Comparison of ENCODE assay signal across 23 cellular contexts in genomic region chr5:7435503-7435902, GRCh38. TPM values are rescaled to one million over a fixed set of nuclear protein-coding genes. Genes with fewer than 3 reads are reported as not detected.
DNase-seq lines count a peak whose midpoint lies in the region; ATAC-seq and TF ChIP-seq lines count a peak whose summit lies in the region.
"Had no signal": no experiment of that assay in that cellular context is flagged by ENCODE, and none has a peak within 500 bp of the region (broad histone marks: within the 10 kb centered on the region; RNA-seq: fewer than 3 reads in every experiment).

No MANE protein-coding gene starts in this region.

- H3K4me1 Mint-ChIP-seq in WTC11 = peaks cover 52% of the 10 kb centered on the region
- H3K4me1 Mint-ChIP-seq: CD14-positive monocyte; CD8-positive, alpha-beta memory T cell had no signal

- peaks cover 56% of the 10 kb centered on the region for H3K36me3 Mint-ChIP-seq in WTC11
- H3K36me3 Mint-ChIP-seq: CD14-positive monocyte; CD8-positive, alpha-beta memory T cell had no signal

- POLR2A ChIA-PET in WTC11 (lab: Charles Lee) = no interaction called here

- no peaks in the 10 kb centered on the region for H3K9me3 ChIP-seq in psoas muscle
- H3K9me3 ChIP-seq: A549; BLaER1 treated with 17β-estradiol and CSF1 and Interleukin-3, amounts not matched to agents 10 nM and 100 nM had no signal

- peaks cover 9% of the 10 kb centered on the region for H3K9me3 Mint-ChIP-seq in WTC11

- TF ChIP-seq CTCF in WTC11 (IDR thresholded peaks at IDR 0.05) (no peak), dorsolateral prefrontal cortex (IDR thresholded peaks at IDR 0.05 in 54 of 56, conservative IDR thresholded peaks at IDR 0.05 in 2 of 56; ENCODE audit: low read depth in 1 of 56, partially characterized antibody in 56 of 56) (no peak), psoas muscle (IDR thresholded peaks at IDR 0.05) (no peak)

- CTCF ChIA-PET in WTC11 (lab: Charles Lee) = interaction anchor here (1.1 kb wide), 1 partner anchor 84 kb away, joined by 3 read pairs; no protein-coding TSS in a partner anchor

- H3K27me3 ChIP-seq in dorsolateral prefrontal cortex (no peaks in the 10 kb centered on the region), psoas muscle (ENCODE audit: insufficient read depth in 3 of 3, low read length in 2 of 3) (no peaks in the 10 kb centered on the region)
- H3K27me3 ChIP-seq: BE2C; BLaER1 treated with 17β-estradiol and CSF1 and Interleukin-3, amounts not matched to agents 10 nM and 100 nM had no signal

- H3K4me3 Mint-ChIP-seq in WTC11 = no peak overlapping the region
- H3K4me3 Mint-ChIP-seq: CD14-positive monocyte; CD4-positive, alpha-beta T cell; CD8-positive, alpha-beta memory T cell had no signal

- no peaks in the 10 kb centered on the region for H3K36me3 ChIP-seq in psoas muscle (ENCODE audit: insufficient read depth in 1 of 2, low read depth in 1 of 2)
- H3K36me3 ChIP-seq: BE2C; BLaER1 treated with 17β-estradiol and CSF1 and Interleukin-3, amounts not matched to agents 10 nM and 100 nM had no signal

- H3K4me3 ChIP-seq in dorsolateral prefrontal cortex (no peak overlapping the region), psoas muscle (peak overlapping the region; percentile 44)
- H3K4me3 ChIP-seq: A549; BLaER1 treated with 17β-estradiol and CSF1 and Interleukin-3, amounts not matched to agents 10 nM and 100 nM had no signal

- H3K27me3 Mint-ChIP-seq in WTC11 (ENCODE audit: low read depth) = no peaks in the 10 kb centered on the region
- H3K27me3 Mint-ChIP-seq: CD4-positive, alpha-beta T cell had no signal

- intact Hi-C loops in dorsolateral prefrontal cortex (cut with DNase I) = no loop called here
- intact Hi-C loops in psoas muscle (cut with DNase I) = loop anchor here in 1 of 2 donors (5.0 kb wide), 1 partner anchor 38 kb away; the partner anchor contains the start of gene ADCY2

- peaks cover 55% of the 10 kb centered on the region for H3K4me1 ChIP-seq in psoas muscle
- H3K4me1 ChIP-seq: A549; BE2C; BLaER1 treated with 17β-estradiol and CSF1 and Interleukin-3, amounts not matched to agents 10 nM and 100 nM had no signal

- DNase-seq in WTC11 (ENCODE audit: low spot score) (no peak), dorsolateral prefrontal cortex (no peak), psoas muscle (no peak), NCI-H1417 (lab: John Stamatoyannopoulos, UW) (no peak), NCI-H510A treated with DMSO at 0.1 percent for 48 hours (lab: John Stamatoyannopoulos, UW) (no peak), mesenteric fat pad (ENCODE audit: low spot score) (no peak)
- DNase-seq: 8988T; ACHN; AML-193; BE2C; Calu3; CD4-positive, alpha-beta T cell; CD8-positive, alpha-beta memory T cell; COR-L47; DMS53; DMS79 treated with DMSO at 0.1 percent for 48 hours; GF-D8; H7; HCEC 1CT had no signal

- peak overlapping the region in 45 of 59 donors; percentile 2 to 81 (median 59) for H3K27ac ChIP-seq in dorsolateral prefrontal cortex
- H3K27ac ChIP-seq in psoas muscle = peak overlapping the region; percentile 92
- H3K27ac ChIP-seq: A549; BLaER1 treated with 17β-estradiol and CSF1 and Interleukin-3, amounts not matched to agents 10 nM and 100 nM had no signal

- peak overlapping the region; percentile 78; the same call in 1 of the 2 replicates for H3K27ac Mint-ChIP-seq in WTC11
- H3K27ac Mint-ChIP-seq: CD14-positive monocyte; CD4-positive, alpha-beta T cell; CD8-positive, alpha-beta memory T cell had no signal

- 21 to 33% (median 29%) methylated on average over 3 of the region's 3 CpGs for WGBS in psoas muscle, 3 donors

- ATAC-seq in WTC11 (no peak), psoas muscle (peak; percentile 40 to 82 (median 57)), GM21786 (IDR thresholded peaks at IDR 0.05; ENCODE audit: unreplicated experiment) (no peak)
- ATAC-seq: A549 had no signal

TF ChIP-seq in WTC11, 78 proteins besides CTCF, POLR2A, EP300 and RAD21:
- TF ChIP-seq ETV6 (CRISPR knock-in tag; IDR thresholded peaks at IDR 0.05) = no peak
- no peak for TF ChIP-seq ZNF121 (CRISPR knock-in tag; IDR thresholded peaks at IDR 0.05)
- TF ChIP-seq MAX (CRISPR knock-in tag; IDR thresholded peaks at IDR 0.05) = no peak
- no peak for TF ChIP-seq NR2C2 (CRISPR knock-in tag; IDR thresholded peaks at IDR 0.05)
- TF ChIP-seq EMX1 (CRISPR knock-in tag; IDR thresholded peaks at IDR 0.05) = no peak
- TF ChIP-seq ZNF425 (CRISPR knock-in tag; conservative IDR thresholded peaks at IDR 0.05) = no peak
- TF ChIP-seq ZNF423 (CRISPR knock-in tag; IDR thresholded peaks at IDR 0.05) = no peak
- TF ChIP-seq, protein P1, sequence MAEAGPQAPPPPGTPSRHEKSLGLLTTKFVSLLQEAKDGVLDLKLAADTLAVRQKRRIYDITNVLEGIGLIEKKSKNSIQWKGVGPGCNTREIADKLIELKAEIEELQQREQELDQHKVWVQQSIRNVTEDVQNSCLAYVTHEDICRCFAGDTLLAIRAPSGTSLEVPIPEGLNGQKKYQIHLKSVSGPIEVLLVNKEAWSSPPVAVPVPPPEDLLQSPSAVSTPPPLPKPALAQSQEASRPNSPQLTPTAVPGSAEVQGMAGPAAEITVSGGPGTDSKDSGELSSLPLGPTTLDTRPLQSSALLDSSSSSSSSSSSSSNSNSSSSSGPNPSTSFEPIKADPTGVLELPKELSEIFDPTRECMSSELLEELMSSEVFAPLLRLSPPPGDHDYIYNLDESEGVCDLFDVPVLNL (CRISPR knock-in tag; IDR thresholded peaks at IDR 0.05; ENCODE audit: borderline replicate concordance, low read depth) = no peak
- TF ChIP-seq NFYB (CRISPR knock-in tag; conservative IDR thresholded peaks at IDR 0.05; ENCODE audit: low read depth) = no peak
- no peak for TF ChIP-seq NFE2L1 (CRISPR knock-in tag; IDR thresholded peaks at IDR 0.05)
- no peak for TF ChIP-seq CBFB (CRISPR knock-in tag; IDR thresholded peaks at IDR 0.05; ENCODE audit: low read depth)
- TF ChIP-seq FOXP1 (CRISPR knock-in tag; IDR thresholded peaks at IDR 0.05; ENCODE audit: borderline replicate concordance) = no peak
- TF ChIP-seq PRDM15 (CRISPR knock-in tag; IDR thresholded peaks at IDR 0.05) = no peak
- TF ChIP-seq MXD4 (CRISPR knock-in tag; IDR thresholded peaks at IDR 0.05; ENCODE audit: borderline replicate concordance) = no peak
- TF ChIP-seq ZNF219 (CRISPR knock-in tag; IDR thresholded peaks at IDR 0.05; ENCODE audit: borderline replicate concordance) = no peak

RNA-seq across cellular contexts. Expression of gene ADCY2, which starts 39.6 kb away (rescaled TPM):
- total RNA-seq in WTC11 (2021) = 142 to 165 TPM (median 154 TPM) in 3 replicates
- total RNA-seq in dorsolateral prefrontal cortex = 100 to 1,000 TPM in 118 of 120 experiments, 10 to 100 TPM in 2; 84.8 to 293 (median 161) TPM
- total RNA-seq in psoas muscle = 10 to 100 TPM; 55.1 to 91.4 (median 79.7) TPM
- 10 to 100 TPM; 24.3 to 37.4 (median 35.0) TPM for polyA plus RNA-seq in psoas muscle
- total RNA-seq in mesenteric fat pad = 1.2 TPM
- total RNA-seq: Calu3; CD4-positive, alpha-beta T cell; CD8-positive, alpha-beta memory T cell had no signal
- polyA plus RNA-seq: A549; CD14-positive monocyte; CD8-positive, alpha-beta memory T cell had no signal

Comparison
In these comparisons a context has a peak if more than half of its experiments do, and no peak if none do; other contexts are left out.
1. ATAC-seq: peak in psoas muscle (4 of 4); none in WTC11 (single experiment) and GM21786 (single experiment).
2. RNA of gene ADCY2, which starts 39.6 kb away (total RNA-seq): 84.8 to 293 TPM in dorsolateral prefrontal cortex, 142 to 165 TPM in WTC11 and 55.1 to 91.4 TPM in psoas muscle; 1.2 TPM in mesenteric fat pad (single experiment); every median in the first group is over 10 times any median in the second.